In genomic region chr20:49426395-49426794, GRCh38 we compare ENCODE assay signal across 31 cellular contexts. TPM values are rescaled to one million over a fixed set of nuclear protein-coding genes. Genes with fewer than 3 reads are reported as not detected.
A peak's percentile ranks its signal among the peaks of the same experiment; 100 is the strongest.
DNase-seq lines count a peak whose midpoint lies in the region; ATAC-seq and TF ChIP-seq lines count a peak whose summit lies in the region.
"Had no signal": no experiment of that assay in that cellular context is flagged by ENCODE, and none has a peak within 500 bp of the region (broad histone marks: within the 10 kb centered on the region; RNA-seq: fewer than 3 reads in every experiment).

No MANE protein-coding gene starts in this region.

- H3K4me1 ChIP-seq in heart left ventricle (peaks cover 0 to 57% (median 17%) of the 10 kb centered on the region in 12 donors), skeletal muscle tissue (ENCODE audit: control insufficient read depth in 3 of 3, insufficient read depth in 3 of 3, low read length in 3 of 3) (peaks cover 11 to 27% (median 18%) of the 10 kb centered on the region in 3 donors)

- peaks cover 0 to 5% (median 2%) of the 10 kb centered on the region in 5 experiments for H3K9me3 Mint-ChIP-seq in brain
- H3K9me3 Mint-ChIP-seq in activated CD4-positive, alpha-beta T cell treated with anti-CD3 and anti-CD28 coated beads, Interleukin-2, amount 10 ng/mL, durations not matched to agents 7 days and 5 days = no peaks in the 10 kb centered on the region
- H3K9me3 Mint-ChIP-seq: CD8-positive, alpha-beta memory T cell had no signal

- no peak overlapping the region for H3K9ac ChIP-seq in skeletal muscle tissue (ENCODE audit: low read depth in 1 of 3, low read length in 3 of 3)

- H3K27me3 Mint-ChIP-seq in brain = no peaks in the 10 kb centered on the region
- H3K27me3 Mint-ChIP-seq in activated CD4-positive, alpha-beta T cell treated with anti-CD3 and anti-CD28 coated beads, Interleukin-2, amount 10 ng/mL, durations not matched to agents 7 days and 5 days = peaks cover 41% of the 10 kb centered on the region

- no peak overlapping the region for H3K4me3 Mint-ChIP-seq in brain
- H3K4me3 Mint-ChIP-seq in activated CD4-positive, alpha-beta T cell treated with anti-CD3 and anti-CD28 coated beads, Interleukin-2, amount 10 ng/mL, durations not matched to agents 7 days and 5 days = no peak overlapping the region
- H3K4me3 Mint-ChIP-seq: CD14-positive monocyte; CD8-positive, alpha-beta memory T cell had no signal

- peak overlapping the region in 3 of 5 experiments; percentile 12 to 86 (median 29) for H3K27ac Mint-ChIP-seq in brain
- no peak overlapping the region for H3K27ac Mint-ChIP-seq in activated CD4-positive, alpha-beta T cell treated with anti-CD3 and anti-CD28 coated beads, Interleukin-2, amount 10 ng/mL, durations not matched to agents 7 days and 5 days
- H3K27ac Mint-ChIP-seq: CD14-positive monocyte; CD8-positive, alpha-beta memory T cell had no signal

- DNase-seq in heart left ventricle = no peak
- no peak for DNase-seq in cardiac septum (ENCODE audit: low spot score)
- no peak for DNase-seq in left ventricle myocardium superior
- DNase-seq in NCI-H748 treated with DMSO at 0.1 percent for 48 hours (lab: John Stamatoyannopoulos, UW) = no peak
- no peak for DNase-seq in activated CD4-positive, alpha-beta T cell treated with anti-CD3 and anti-CD28 coated beads, Interleukin-2, amount 10 ng/mL, durations not matched to agents 7 days and 5 days
- DNase-seq in foreskin melanocyte = no peak
- DNase-seq: 8988T; ACHN; BE2C; CD8-positive, alpha-beta memory T cell; DMS 273 treated with DMSO at 0.1 percent for 48 hours; DMS79; EL; GDM1; HCEC 1CT; Karpas-422; NCI-H1092 treated with DMSO at 0.1 percent for 48 hours; NCI-H1436; NCI-H187; NCI-H2081 treated with DMSO at 0.1 percent for 48 hours; NCI-H2171 treated with DMSO at 0.1 percent for 48 hours; NCI-H345; NCI-H510A treated with DMSO at 0.1 percent for 48 hours; PC-9; SHP77 had no signal

- 62 to 69% (median 65%) methylated on average over 5 of the region's 5 CpGs for WGBS in heart left ventricle, 4 donors

- H3K27me3 ChIP-seq in heart left ventricle (no peaks in the 10 kb centered on the region), skeletal muscle tissue (ENCODE audit: control insufficient read depth in 3 of 3, insufficient read depth in 3 of 3, low read length in 3 of 3) (no peaks in the 10 kb centered on the region)
- H3K27me3 ChIP-seq: BE2C had no signal

- intact Hi-C loops in heart left ventricle (cut with DNase I) = loop anchor here in 5 of 10 donors (2.0 to 5.0 kb wide), 3 partner anchors 26 to 39 kb away; no protein-coding TSS in a partner anchor
- intact Hi-C loops in cardiac septum (cut with DNase I) = no loop called here
- intact Hi-C loops in left ventricle myocardium superior (cut with micrococcal nuclease) = no loop called here

- peak overlapping the region; percentile 46 to 87 (median 81) for H3K27ac ChIP-seq in heart left ventricle
- peak overlapping the region; percentile 64 for H3K27ac ChIP-seq in skeletal muscle tissue (ENCODE audit: low read depth, low read length)
- H3K27ac ChIP-seq: HL-60, PC-9 had no signal

- H3K9me3 ChIP-seq in heart left ventricle (no peaks in the 10 kb centered on the region), skeletal muscle tissue (ENCODE audit: control insufficient read depth in 3 of 3, low read length in 3 of 3) (no peaks in the 10 kb centered on the region)
- H3K9me3 ChIP-seq: BE2C had no signal

- peak in 2 of 4 donors; percentile 25 to 67 for ATAC-seq in heart left ventricle
- ATAC-seq in left ventricle myocardium superior = peak; percentile 45
- ATAC-seq: GM12878 had no signal

- H3K4me3 ChIP-seq in heart left ventricle (peak overlapping the region in 6 of 12 donors; percentile 2 to 30 (median 16)), skeletal muscle tissue (ENCODE audit: low read length in 3 of 3) (no peak overlapping the region)
- H3K4me3 ChIP-seq: GM12878, PC-9 had no signal

- H3K36me3 ChIP-seq in heart left ventricle (no peaks in the 10 kb centered on the region), skeletal muscle tissue (ENCODE audit: control insufficient read depth in 3 of 3, insufficient read depth in 3 of 3, low read length in 3 of 3) (no peaks in the 10 kb centered on the region)
- H3K36me3 ChIP-seq: BE2C had no signal

- H3K4me1 Mint-ChIP-seq in brain = peaks cover 50% of the 10 kb centered on the region
- no peaks in the 10 kb centered on the region for H3K4me1 Mint-ChIP-seq in activated CD4-positive, alpha-beta T cell treated with anti-CD3 and anti-CD28 coated beads, Interleukin-2, amount 10 ng/mL, durations not matched to agents 7 days and 5 days
- H3K4me1 Mint-ChIP-seq: CD8-positive, alpha-beta memory T cell had no signal

- POLR2A ChIA-PET in activated CD4-positive, alpha-beta T cell treated with anti-CD3 and anti-CD28 coated beads, Interleukin-2, amount 10 ng/mL, durations not matched to agents 7 days and 5 days (lab: Charles Lee) = no interaction called here

- TF ChIP-seq CTCF in heart left ventricle (IDR thresholded peaks at IDR 0.05) = no peak
- TF ChIP-seq CTCF in brain (conservative IDR thresholded peaks at IDR 0.05) = no peak

- no peak for TF ChIP-seq POLR2A in heart left ventricle (IDR thresholded peaks at IDR 0.05)

- CTCF ChIA-PET in activated CD4-positive, alpha-beta T cell treated with anti-CD3 and anti-CD28 coated beads, Interleukin-2, amount 10 ng/mL, durations not matched to agents 7 days and 5 days (lab: Charles Lee) = interaction anchor here (0.5 to 1.2 kb wide), 3 partner anchors 10 to 902 kb away, joined by 4 to 6 read pairs (median 4); no protein-coding TSS in a partner anchor

- no peaks in the 10 kb centered on the region for H3K36me3 Mint-ChIP-seq in brain
- no peaks in the 10 kb centered on the region for H3K36me3 Mint-ChIP-seq in activated CD4-positive, alpha-beta T cell treated with anti-CD3 and anti-CD28 coated beads, Interleukin-2, amount 10 ng/mL, durations not matched to agents 7 days and 5 days (ENCODE audit: low read depth)
- H3K36me3 Mint-ChIP-seq: CD14-positive monocyte had no signal

RNA-seq across cellular contexts. Expression of gene KCNB1, which starts 56.1 kb away (rescaled TPM):
- 1 to 10 TPM in 7 of 9 donors, under 1 TPM in 2; 0.72 to 4.9 (median 1.3) TPM for total RNA-seq in heart left ventricle
- polyA plus RNA-seq in heart left ventricle = 1 to 10 TPM in 1 of 2 donors, under 1 TPM in 1; 0.84 to 1.9 TPM
- 0.38 TPM for total RNA-seq in cardiac septum
- 8.4 TPM for polyA plus RNA-seq in brain (ENCODE audit: insufficient read depth, low read depth, low replicate concordance)
- 1.9 TPM for total RNA-seq in left ventricle myocardium superior
- 2.1 TPM for total RNA-seq in skeletal muscle tissue
- total RNA-seq in activated CD4-positive, alpha-beta T cell treated with anti-CD3 and anti-CD28 coated beads, Interleukin-2, amount 10 ng/mL, durations not matched to agents 7 days and 5 days = under 1 TPM in 1 of 2 experiments, not detected in 1; 0.07 TPM
- total RNA-seq: RPMI7951 had no signal
- polyA plus RNA-seq: CD14-positive monocyte; CD8-positive, alpha-beta memory T cell had no signal
